Comparison of ENCODE assay signal across 16 cellular contexts in the genomic region with DNA sequence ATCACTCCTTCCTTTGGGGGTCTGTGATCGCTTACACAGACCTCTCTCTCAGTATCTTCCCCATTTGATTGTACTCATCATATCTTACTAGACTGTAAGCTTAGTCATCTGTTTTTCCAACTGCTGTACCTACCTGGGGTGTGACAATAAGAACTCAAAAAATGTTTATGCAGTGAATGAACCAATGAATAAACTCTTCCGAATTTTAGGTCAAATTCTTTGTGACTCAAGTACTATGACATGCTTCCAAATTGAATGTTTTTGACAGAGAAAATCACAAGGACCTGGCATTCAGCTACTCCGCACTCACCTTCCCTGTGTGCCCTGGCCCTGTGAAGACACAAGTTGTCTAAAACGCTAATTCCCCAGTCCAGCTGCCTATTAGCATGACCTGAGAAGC. TPM values are rescaled to one million over a fixed set of nuclear protein-coding genes. Genes with fewer than 3 reads are reported as not detected.
"Had no signal": no experiment of that assay in that cellular context is flagged by ENCODE, and none has a peak within 500 bp of the region (broad histone marks: within the 10 kb centered on the region; RNA-seq: fewer than 3 reads in every experiment).

No MANE protein-coding gene starts in this region.

- H3K4me1 ChIP-seq: heart right ventricle, spleen, upper lobe of left lung had no signal

- ATAC-seq: activated CD4-positive, alpha-beta T cell treated with anti-CD3 and anti-CD28 coated beads for 36 hours; heart right ventricle; left lobe of liver had no signal

- H3K4me3 ChIP-seq: dorsolateral prefrontal cortex, esophagus squamous epithelium, heart right ventricle, ovary, spleen, upper lobe of left lung had no signal

- H3K36me3 ChIP-seq: ovary, WERI-Rb-1 had no signal

- H3K27ac ChIP-seq: dorsolateral prefrontal cortex, esophagus squamous epithelium, heart right ventricle, ovary, spleen, upper lobe of left lung, WERI-Rb-1 had no signal

- H3K27me3 ChIP-seq: dorsolateral prefrontal cortex, esophagus squamous epithelium, heart right ventricle, ovary, spleen, upper lobe of left lung had no signal

- DNase-seq: activated CD4-positive, alpha-beta memory T cell treated with anti-CD3 and anti-CD28 coated beads, Interleukin-2, amount 10 ng/mL, durations not matched to agents 7 days and 5 days; activated CD4-positive, alpha-beta T cell treated with anti-CD3 and anti-CD28 coated beads for 36 hours; activated gamma-delta T cell; activated T-cell treated with anti-CD3 and anti-CD28 coated beads, Interleukin-2, amount 50 U/mL, for 48 hours; anterior cingulate cortex; dorsolateral prefrontal cortex; esophagus squamous epithelium; heart right ventricle; ovary; spleen; stimulated activated naive CD4-positive, alpha-beta T cell treated with Interleukin-2 at 50 U/mL for 16 hours; upper lobe of left lung had no signal

- H3K9me3 ChIP-seq: esophagus squamous epithelium, ovary, upper lobe of left lung had no signal

RNA-seq across cellular contexts. Expression of gene RNF186, which starts 57.4 kb away (rescaled TPM):
- total RNA-seq: activated CD4-positive, alpha-beta memory T cell treated with anti-CD3 and anti-CD28 coated beads, Interleukin-2, amount 10 ng/mL, durations not matched to agents 7 days and 5 days; activated CD4-positive, alpha-beta T cell treated with anti-CD3 and anti-CD28 coated beads for 36 hours; bronchial epithelial cell; dorsolateral prefrontal cortex; esophagus squamous epithelium; frontal cortex; heart right ventricle; spleen; upper lobe of left lung had no signal
